In genomic region chr9:78601957-78602565, GRCh38 we compare ENCODE assay signal across 8 cellular contexts.
DNase-seq lines count a peak whose midpoint lies in the region; ATAC-seq, FAIRE-seq and TF ChIP-seq lines count a peak whose summit lies in the region.

No MANE protein-coding gene starts in this region.

- H3K27me3 Mint-ChIP-seq in T-helper 2 cell treated with Interferon-gamma antibody and Interleukin-4, amounts not matched to agents 5 μg/mL and 100 μg/mL, for 36 hours (ENCODE audit: low read depth): no peaks in the 10 kb centered on the region

- FAIRE-seq in A549 (lab: Jason Lieb, UNC): peak; percentile 86

- WGBS in A549 (ENCODE audit: missing lambda C conversion rate): 18% methylated on average over 7 of the region's 7 CpGs
- WGBS in body of pancreas, 2 donors: 14 to 18% methylated on average over 7 of the region's 7 CpGs

- no peak for TF ChIP-seq EP300 in A549 (IDR thresholded peaks at IDR 0.05)

- H3K9me3 ChIP-seq in A549 (peaks cover 10% of the 10 kb centered on the region), body of pancreas (no peaks in the 10 kb centered on the region), left lung (no peaks in the 10 kb centered on the region)

- H3K36me3 ChIP-seq in body of pancreas (replicated peaks in 1 of 2; ENCODE audit: insufficient read depth in 1 of 2, low read depth in 2 of 2): no peaks in the 10 kb centered on the region
- no peaks in the 10 kb centered on the region for H3K36me3 ChIP-seq in left lung

- peak; percentile 56 to 73; a peak in 4 of 6 replicates for ATAC-seq in A549
- ATAC-seq in HG02870 (IDR thresholded peaks at IDR 0.05; ENCODE audit: unreplicated experiment): peak; percentile 74
- peak; percentile 60 for ATAC-seq in body of pancreas
- ATAC-seq in left lung: peak; percentile 52
- ATAC-seq in stimulated activated effector memory CD8-positive, alpha-beta T cell treated with anti-CD3 and anti-CD28 coated beads, Interleukin-12 subunit alpha, Interleukin-12 subunit beta, amount 100 ng/mL, for 72 hours: no peak

- TF ChIP-seq CTCF in A549 (IDR thresholded peaks at IDR 0.05) (peak; percentile 86), body of pancreas (IDR thresholded peaks at IDR 0.05) (peak in 6 of 7 experiments; percentile 61 to 73 (median 72)), left lung (IDR thresholded peaks at IDR 0.05) (peak; percentile 61 to 65)

- POLR2A ChIA-PET in A549 (lab: Yijun Ruan, JAX): interaction anchor here (0.6 to 1.4 kb wide), 3 partner anchors 216 to 970 kb away, joined by 3 to 5 read pairs (median 3); partner anchors contain the start of gene TLE4

- H3K27ac Mint-ChIP-seq in stimulated activated effector memory CD8-positive, alpha-beta T cell treated with anti-CD3 and anti-CD28 coated beads, Interleukin-12 subunit alpha, Interleukin-12 subunit beta, amount 100 ng/mL, for 72 hours: no peak overlapping the region
- no peak overlapping the region for H3K27ac Mint-ChIP-seq in T-helper 2 cell treated with Interferon-gamma antibody and Interleukin-4, amounts not matched to agents 5 μg/mL and 100 μg/mL, for 36 hours

- peaks cover 0 to 15% of the 10 kb centered on the region in 2 donors for H3K27me3 ChIP-seq in body of pancreas
- H3K27me3 ChIP-seq in left lung: peaks cover 0 to 6% of the 10 kb centered on the region in 2 donors

- peak; percentile 94 for TF ChIP-seq RAD21 in A549 (conservative IDR thresholded peaks at IDR 0.05 in 1 of 2, IDR thresholded peaks at IDR 0.05 in 1 of 2)

- TF ChIP-seq POLR2A in A549 (IDR thresholded peaks at IDR 0.05; ENCODE audit: low read length) (no peak), body of pancreas (IDR thresholded peaks at IDR 0.05) (no peak)

- H3K36me3 Mint-ChIP-seq in stimulated activated effector memory CD8-positive, alpha-beta T cell treated with anti-CD3 and anti-CD28 coated beads, Interleukin-12 subunit alpha, Interleukin-12 subunit beta, amount 100 ng/mL, for 72 hours: no peaks in the 10 kb centered on the region
- no peaks in the 10 kb centered on the region for H3K36me3 Mint-ChIP-seq in T-helper 2 cell treated with Interferon-gamma antibody and Interleukin-4, amounts not matched to agents 5 μg/mL and 100 μg/mL, for 36 hours (ENCODE audit: low read depth)

- CTCF ChIA-PET in A549 (lab: Yijun Ruan, JAX): interaction anchor here (0.6 to 1.4 kb wide), 15 partner anchors 8 to 969 kb away, joined by 3 to 5 read pairs (median 3); no protein-coding TSS in a partner anchor

- H3K4me1 ChIP-seq in A549 (peaks cover 3% of the 10 kb centered on the region; the same call in 1 of the 3 replicates), body of pancreas (peaks cover 10% of the 10 kb centered on the region), left lung (no peaks in the 10 kb centered on the region)

- no peak overlapping the region for H3K4me2 ChIP-seq in A549

- DNase-seq in A549 (ENCODE audit: low read depth in 1 of 2, low spot score in 1 of 2): peak in 1 of 2 experiments; percentile 72
- peak; percentile 75 for DNase-seq in ELR (ENCODE audit: low read depth)
- peak; percentile 97 for DNase-seq in NCI-H2171 treated with DMSO at 0.1 percent for 48 hours (lab: John Stamatoyannopoulos, UW)
- peak; percentile 35 to 59 (median 54) for DNase-seq in body of pancreas
- no peak for DNase-seq in left lung
- DNase-seq in stimulated activated effector memory CD8-positive, alpha-beta T cell treated with anti-CD3 and anti-CD28 coated beads, Interleukin-12 subunit alpha, Interleukin-12 subunit beta, amount 100 ng/mL, for 72 hours (ENCODE audit: low spot score in 2 of 2): no peak
- DNase-seq in T-helper 2 cell treated with Interferon-gamma antibody and Interleukin-4, amounts not matched to agents 5 μg/mL and 100 μg/mL, for 36 hours (ENCODE audit: low spot score): no peak

- intact Hi-C loops in body of pancreas (cut with DNase I) (no loop called here), left lung (cut with DNase I) (no loop called here)

- no peaks in the 10 kb centered on the region for H3K9me3 Mint-ChIP-seq in stimulated activated effector memory CD8-positive, alpha-beta T cell treated with anti-CD3 and anti-CD28 coated beads, Interleukin-12 subunit alpha, Interleukin-12 subunit beta, amount 100 ng/mL, for 72 hours
- H3K9me3 Mint-ChIP-seq in T-helper 2 cell treated with Interferon-gamma antibody and Interleukin-4, amounts not matched to agents 5 μg/mL and 100 μg/mL, for 36 hours: no peaks in the 10 kb centered on the region

- H3K4me1 Mint-ChIP-seq in stimulated activated effector memory CD8-positive, alpha-beta T cell treated with anti-CD3 and anti-CD28 coated beads, Interleukin-12 subunit alpha, Interleukin-12 subunit beta, amount 100 ng/mL, for 72 hours: no peaks in the 10 kb centered on the region
- H3K4me1 Mint-ChIP-seq in T-helper 2 cell treated with Interferon-gamma antibody and Interleukin-4, amounts not matched to agents 5 μg/mL and 100 μg/mL, for 36 hours (ENCODE audit: low read depth): no peaks in the 10 kb centered on the region

- no peak overlapping the region for H3K4me3 Mint-ChIP-seq in stimulated activated effector memory CD8-positive, alpha-beta T cell treated with anti-CD3 and anti-CD28 coated beads, Interleukin-12 subunit alpha, Interleukin-12 subunit beta, amount 100 ng/mL, for 72 hours
- no peak overlapping the region for H3K4me3 Mint-ChIP-seq in T-helper 2 cell treated with Interferon-gamma antibody and Interleukin-4, amounts not matched to agents 5 μg/mL and 100 μg/mL, for 36 hours

- H3K27ac ChIP-seq in A549 (peak overlapping the region; percentile 30 to 80), body of pancreas (no peak overlapping the region), left lung (no peak overlapping the region)

- no peak overlapping the region for H3K4me3 ChIP-seq in A549
- H3K4me3 ChIP-seq in body of pancreas: no peak overlapping the region
- no peak overlapping the region for H3K4me3 ChIP-seq in left lung

TF ChIP-seq in A549, 52 proteins besides CTCF, POLR2A, EP300 and RAD21:
- TF ChIP-seq SMC3 (IDR thresholded peaks at IDR 0.05) (peak; percentile 91), TFCP2L1 (CRISPR knock-in tag; IDR thresholded peaks at IDR 0.05) (no peak)

Comparison
In these comparisons a context has a peak if more than half of its experiments do, and no peak if none do; other contexts are left out.
1. DNase-seq: peak in ELR (single experiment), NCI-H2171 treated with DMSO at 0.1 percent for 48 hours (single experiment) and body of pancreas (4 of 4); none in left lung (0 of 2), stimulated activated effector memory CD8-positive, alpha-beta T cell treated with anti-CD3 and anti-CD28 coated beads, Interleukin-12 subunit alpha, Interleukin-12 subunit beta, amount 100 ng/mL, for 72 hours (0 of 2) and T-helper 2 cell treated with Interferon-gamma antibody and Interleukin-4, amounts not matched to agents 5 μg/mL and 100 μg/mL, for 36 hours (single experiment).
2. H3K27ac ChIP-seq: peak in A549 (2 of 2); none in body of pancreas (0 of 4) and left lung (0 of 2).
3. Peak in every context shown above with its lines, with median percentiles within 50 percentile points of each other: CTCF ChIP-seq.